ENCODE assay signal across 9 cellular contexts in the genomic region with DNA sequence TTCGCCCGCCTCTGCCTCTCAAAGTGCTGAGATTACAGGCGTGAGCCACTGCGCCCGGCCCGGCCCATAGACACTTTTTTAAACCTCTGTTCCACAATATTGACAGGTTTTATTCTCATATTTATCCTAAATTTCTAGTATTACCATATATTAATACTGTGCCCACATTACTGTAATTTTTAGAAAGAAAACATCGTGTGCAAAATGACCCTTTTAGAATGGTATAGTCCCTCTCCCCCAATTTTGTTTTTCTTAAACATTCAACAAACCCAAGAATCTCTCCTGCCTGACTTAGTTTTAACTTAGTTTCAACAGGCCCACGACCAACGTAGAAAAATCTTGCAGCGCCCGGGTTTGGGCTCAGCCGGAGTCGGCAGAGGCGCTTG. TPM values are rescaled to one million over a fixed set of nuclear protein-coding genes. Genes with fewer than 3 reads are reported as not detected.
A peak's percentile ranks its signal among the peaks of the same experiment; 100 is the strongest.
DNase-seq lines count a peak whose midpoint lies in the region; ATAC-seq, FAIRE-seq and TF ChIP-seq lines count a peak whose summit lies in the region.
"Had no signal": no experiment of that assay in that cellular context is flagged by ENCODE, and none has a peak within 500 bp of the region (broad histone marks: within the 10 kb centered on the region; RNA-seq: fewer than 3 reads in every experiment).

No MANE protein-coding gene starts in this region.

- peak overlapping the region; percentile 67 for H3K4me2 ChIP-seq in GM23248 (ENCODE audit: unreplicated experiment)
- H3K4me2 ChIP-seq in H1 (ENCODE audit: insufficient read depth in 1 of 2, low read depth in 2 of 2, low read length in 2 of 2), result peak overlapping the region; percentile 10 to 66; a peak in 3 of 4 replicates

- no peak overlapping the region for H4K91ac ChIP-seq in H1 (replicated peaks; ENCODE audit: insufficient read length, low read length)

- H3K4me3 ChIP-seq in GM23248, result peak overlapping the region; percentile 52
- peak overlapping the region in 1 of 4 experiments; percentile 49; a peak in 2 of 8 replicates for H3K4me3 ChIP-seq in H1 (ENCODE audit: extremely low read depth in 1 of 4, insufficient read depth in 2 of 4, low read depth in 3 of 4, low read length in 4 of 4)
- peak overlapping the region; percentile 56 for H3K4me3 ChIP-seq in psoas muscle

- H3K4me1 ChIP-seq in GM23248 (ENCODE audit: insufficient read depth) (peaks cover 12% of the 10 kb centered on the region; the same call in 1 of the 2 replicates), H1 (replicated peaks in 1 of 4; ENCODE audit: control insufficient read depth in 3 of 4, insufficient read depth in 4 of 4, low read length in 3 of 4) (peaks cover 7 to 18% (median 9%) of the 10 kb centered on the region in 4 experiments; a peak in 6 of 7 replicates), psoas muscle (peaks cover 4% of the 10 kb centered on the region)

- H3K9ac ChIP-seq in GM23248 (no peak overlapping the region), H1 (replicated peaks in 1 of 4; ENCODE audit: extremely low read depth in 1 of 4, low read depth in 3 of 4, low read length in 3 of 4) (no peak overlapping the region)

- H3K23ac ChIP-seq in H1 (ENCODE audit: insufficient read length), result no peak overlapping the region

- CTCF ChIA-PET in T-cell (lab: Charles Lee) (no interaction called here), H1 (lab: Charles Lee; ENCODE audit: partially characterized antibody) (interaction anchor here (0.6 to 19.7 kb wide), 12 partner anchors 14 to 586 kb away, joined by 3 to 283 read pairs (median 5); partner anchors contain the start of genes CDX2, GSX1, PDX1 and URAD)

- H4K20me1 ChIP-seq in GM23248 (ENCODE audit: insufficient read depth) (no peaks in the 10 kb centered on the region), H1 (replicated peaks in 1 of 2; ENCODE audit: control insufficient read depth in 1 of 2, insufficient read depth in 2 of 2, low read length in 2 of 2) (peaks cover 22 to 31% of the 10 kb centered on the region in 2 experiments)

- H3K9me3 ChIP-seq in GM23248 (ENCODE audit: low read depth) (no peaks in the 10 kb centered on the region), H1 (ENCODE audit: insufficient read depth in 2 of 2, low read depth in 1 of 2, low read length in 1 of 2) (no peaks in the 10 kb centered on the region; a peak in 1 of 4 replicates), psoas muscle (no peaks in the 10 kb centered on the region)

- in situ Hi-C loops in GM23248 (cut with MboI), result no loop called here
- in situ Hi-C loops in GM13977 (cut with MboI; ENCODE audit: low pct_unique_long_range_greater_than_20kb, low sequenced_read_pairs, unreplicated experiment), result no loop called here

- H4K5ac ChIP-seq in H1 (ENCODE audit: insufficient read length, low read depth, low read length), result no peak overlapping the region

- H3K27me3 ChIP-seq in GM23248 (replicated peaks; ENCODE audit: insufficient read depth) (peaks cover 95% of the 10 kb centered on the region), H1 (replicated peaks in 1 of 4; ENCODE audit: control insufficient read depth in 3 of 4, extremely low read depth in 1 of 4, insufficient read depth in 3 of 4, low read length in 3 of 4) (peaks cover 90 to 100% (median 97%) of the 10 kb centered on the region in 4 experiments), psoas muscle (ENCODE audit: insufficient read depth in 3 of 3, low read length in 2 of 3) (peaks cover 0 to 87% (median 23%) of the 10 kb centered on the region in 3 donors)

- no peaks in the 10 kb centered on the region for H3K79me1 ChIP-seq in H1 (ENCODE audit: low read depth, low read length)

- no peak overlapping the region for H2BK20ac ChIP-seq in H1 (ENCODE audit: low read length)

- no peaks in the 10 kb centered on the region for H3K79me2 ChIP-seq in GM23248 (ENCODE audit: insufficient read depth)
- no peaks in the 10 kb centered on the region for H3K79me2 ChIP-seq in H1 (ENCODE audit: control insufficient read depth in 1 of 2, insufficient read depth in 2 of 2, low read length in 2 of 2)

- H3K27me3 Mint-ChIP-seq in T-cell, result peaks cover 53 to 88% of the 10 kb centered on the region in 2 donors

- H3K4ac ChIP-seq in H1 (replicated peaks; ENCODE audit: insufficient read length, low read depth, low read length), result no peak overlapping the region

- POLR2A ChIA-PET in T-cell (lab: Charles Lee) (no interaction called here), H1 (lab: Charles Lee; ENCODE audit: partially characterized antibody) (interaction anchor here (0.7 to 2.8 kb wide), 5 partner anchors 9 to 358 kb away, joined by 3 to 16 read pairs (median 3); partner anchors contain the start of gene CDX2)

- H3K9me2 ChIP-seq in GM23248 (ENCODE audit: insufficient read depth), result no peaks in the 10 kb centered on the region

- no peak overlapping the region for H2BK120ac ChIP-seq in H1 (replicated peaks; ENCODE audit: low read depth, low read length)

- no peak overlapping the region for H3K18ac ChIP-seq in H1 (ENCODE audit: extremely low read depth, low read length)

- H3K9me3 Mint-ChIP-seq in T-cell, result no peaks in the 10 kb centered on the region

- intact Hi-C loops in psoas muscle (cut with DNase I), result no loop called here

- TF ChIP-seq POLR2A in H1 (IDR thresholded peaks at IDR 0.05; ENCODE audit: control extremely low read depth in 1 of 2, low read depth in 2 of 2, low read length in 2 of 2), result no peak

- 19 to 21% methylated on average over 14 of the region's 14 CpGs for WGBS in GM23248 (ENCODE audit: low coverage in 1 of 2, low lambda C conversion rate in 2 of 2, missing lambda C conversion rate in 2 of 2), 2 experiments
- WGBS in H1 (ENCODE audit: extremely low coverage in 1 of 2, insufficient coverage in 1 of 2, insufficient read length in 1 of 2, insufficient replicate concordance in 2 of 2, low coverage in 1 of 2, low lambda C conversion rate in 2 of 2, missing lambda C conversion rate in 1 of 2), 2 experiments, result 22% methylated on average over 14 of the region's 14 CpGs; no CpG with 5 or more reads in 1 of the 2 experiments
- 24 to 30% (median 28%) methylated on average over 14 of the region's 14 CpGs for WGBS in psoas muscle, 3 donors

- H3K23me2 ChIP-seq in H1 (ENCODE audit: low read depth, low read length), result peaks cover 4% of the 10 kb centered on the region; the same call in 1 of the 2 replicates

- no peaks in the 10 kb centered on the region for H3F3A ChIP-seq in GM23248 (ENCODE audit: insufficient read depth)

- H3K27ac Mint-ChIP-seq in T-cell, result no peak overlapping the region

- no peak overlapping the region for H2BK12ac ChIP-seq in H1 (ENCODE audit: low read depth, low read length)

- no peak overlapping the region for H3K56ac ChIP-seq in H1 (replicated peaks; ENCODE audit: insufficient read length, low read depth, low read length)

- ATAC-seq in T-cell (replicated peaks in 1 of 4), result no peak
- ATAC-seq in psoas muscle, result no peak

- no peak for TF ChIP-seq RAD21 in H1 (IDR thresholded peaks at IDR 0.05 in 1 of 2, conservative IDR thresholded peaks at IDR 0.05 in 1 of 2; ENCODE audit: low read depth in 2 of 2, low read length in 2 of 2)

- TF ChIP-seq EP300 in H1 (IDR thresholded peaks at IDR 0.05; ENCODE audit: borderline replicate concordance in 1 of 2, low read depth in 2 of 2, low read length in 2 of 2), result no peak

- DNase-seq in GM23248, result no peak
- no peak for DNase-seq in T-cell
- DNase-seq in H1 (ENCODE audit: low read depth in 1 of 2, low spot score in 2 of 2), result no peak
- DNase-seq in psoas muscle, result no peak
- no peak for DNase-seq in cerebellar nuclear complex (lab: John Stamatoyannopoulos, UW)
- DNase-seq in AML-193 (lab: John Stamatoyannopoulos, UW), result no peak
- DNase-seq in GM13977 (ENCODE audit: low spot score), result no peak
- DNase-seq in HK-2 (ENCODE audit: unreplicated experiment), result no peak
- DNase-seq: GOT3 had no signal

- peak overlapping the region; percentile 61 for H2AFZ ChIP-seq in GM23248
- no peak overlapping the region for H2AFZ ChIP-seq in H1 (ENCODE audit: low read length)

- FAIRE-seq in H1 (lab: Jason Lieb, UNC), result no peak

- H2BK15ac ChIP-seq in H1 (ENCODE audit: low read length), result no peak overlapping the region

- H2AK5ac ChIP-seq in H1 (ENCODE audit: low read depth, low read length), result no peak overlapping the region

- H3K14ac ChIP-seq in H1 (ENCODE audit: insufficient read length), result no peak overlapping the region

- H3K36me3 Mint-ChIP-seq in T-cell, result no peaks in the 10 kb centered on the region

- H3K4me1 Mint-ChIP-seq in T-cell, result peaks cover 0 to 20% (median 15%) of the 10 kb centered on the region in 3 donors

- H3K36me3 ChIP-seq in GM23248 (ENCODE audit: low read depth) (no peaks in the 10 kb centered on the region), H1 (ENCODE audit: control insufficient read depth in 2 of 4, insufficient read depth in 4 of 4, low read length in 3 of 4) (no peaks in the 10 kb centered on the region; a peak in 1 of 8 replicates), psoas muscle (ENCODE audit: insufficient read depth in 1 of 2, low read depth in 1 of 2) (no peaks in the 10 kb centered on the region)

- no peak overlapping the region for H2BK5ac ChIP-seq in H1 (ENCODE audit: low read depth, low read length)

- H3K4me3 Mint-ChIP-seq in T-cell, result peak overlapping the region; percentile 0 to 56 (median 41)

- no peak overlapping the region for H3K27ac ChIP-seq in GM23248
- H3K27ac ChIP-seq in H1 (ENCODE audit: low read depth, low read length), result no peak overlapping the region
- H3K27ac ChIP-seq in psoas muscle, result no peak overlapping the region

- no peak overlapping the region for H4K8ac ChIP-seq in H1 (ENCODE audit: extremely low read depth, insufficient read depth, low read length)

- TF ChIP-seq CTCF in H1 (IDR thresholded peaks at IDR 0.05; ENCODE audit: control extremely low read depth in 1 of 3, insufficient read depth in 1 of 3, low read depth in 1 of 3, low read length in 3 of 3) (no peak), psoas muscle (IDR thresholded peaks at IDR 0.05) (no peak), GM13977 (IDR thresholded peaks at IDR 0.05; ENCODE audit: extremely low read depth, insufficient read depth, missing control alignments) (no peak)

RNA-seq across cellular contexts. Expression of gene CDX2, which starts 9.1 kb away (rescaled TPM):
- not detected in 2 replicates for total RNA-seq in GM23248 (2014; rRNA removed; shearing (Covaris generic))
- polyA plus RNA-seq in GM23248 (2016; fragmentation: Nextera tagmentation; extraction: Ambion mirVana) (not detected in 2 replicates), H1 (2011; rRNA removed) (not detected in 2 replicates), psoas muscle (under 1 TPM in 1 of 3 donors, not detected in 2; 0.03 TPM)
- total RNA-seq in T-cell (under 1 TPM in 2 of 5 donors, not detected in 3; 0.09 to 0.35 TPM), psoas muscle (not detected)
- 0.09 TPM in 1 of 2 replicates, not detected in the other for total RNA-seq in H1 (2021; fragmentation: NEBNext Ultra II Directional; extraction: Animal tissue kit (Norgen Biotek cat#: 25700))
- polyA plus RNA-seq in H1 (2011; cell fraction: cytosol; rRNA removed), result not detected
- 0.03 TPM for polyA plus RNA-seq in H1 (2011; cell fraction: nucleus; rRNA removed)
- polyA plus RNA-seq in H1 (2012, experiment 1 of 2), result 0.04 to 0.08 TPM (median 0.05 TPM) in 3 of 4 replicates, not detected in the other
- 0.13 TPM for polyA plus RNA-seq in H1 (2012, experiment 2 of 2)
- 0.06 TPM for polyA plus RNA-seq in H1 (2013, experiment 1 of 2)
- 0.17 TPM for polyA plus RNA-seq in H1 (2013, experiment 2 of 2)
- 0.06 TPM in 1 of 2 replicates, not detected in the other for polyA minus RNA-seq in H1 (2011; rRNA and poly(A)+ RNA removed)
- not detected for polyA minus RNA-seq in H1 (2011; cell fraction: cytosol; rRNA and poly(A)+ RNA removed)
- polyA minus RNA-seq in H1 (2011; cell fraction: nucleus; rRNA and poly(A)+ RNA removed), result not detected

RNA-seq across cellular contexts. Expression of gene URAD, which starts 28.5 kb away (rescaled TPM):
- total RNA-seq in GM23248 (2014; rRNA removed; shearing (Covaris generic)), result not detected in 2 replicates
- not detected in 2 replicates for polyA plus RNA-seq in GM23248 (2016; fragmentation: Nextera tagmentation; extraction: Ambion mirVana)
- total RNA-seq in T-cell, result not detected
- total RNA-seq in H1 (2021; fragmentation: NEBNext Ultra II Directional; extraction: Animal tissue kit (Norgen Biotek cat#: 25700)), result not detected in 2 replicates
- polyA plus RNA-seq in H1 (2011; rRNA removed), result not detected in 2 replicates
- not detected for polyA plus RNA-seq in H1 (2011; cell fraction: cytosol; rRNA removed)
- not detected for polyA plus RNA-seq in H1 (2011; cell fraction: nucleus; rRNA removed)
- polyA plus RNA-seq in H1 (2012, experiment 1 of 2), result not detected in 4 replicates
- polyA plus RNA-seq in H1 (2012, experiment 2 of 2), result not detected
- polyA plus RNA-seq in H1 (2013, experiment 1 of 2), result not detected
- not detected for polyA plus RNA-seq in H1 (2013, experiment 2 of 2)
- not detected in 2 replicates for polyA minus RNA-seq in H1 (2011; rRNA and poly(A)+ RNA removed)
- polyA minus RNA-seq in H1 (2011; cell fraction: cytosol; rRNA and poly(A)+ RNA removed), result not detected
- not detected for polyA minus RNA-seq in H1 (2011; cell fraction: nucleus; rRNA and poly(A)+ RNA removed)
- total RNA-seq in psoas muscle, result not detected
- not detected for polyA plus RNA-seq in psoas muscle

RNA-seq across cellular contexts. Expression of gene PDX1, which starts 40.2 kb away (rescaled TPM):
- not detected in 2 replicates for total RNA-seq in GM23248 (2014; rRNA removed; shearing (Covaris generic))
- polyA plus RNA-seq in GM23248 (2016; fragmentation: Nextera tagmentation; extraction: Ambion mirVana), result not detected in 2 replicates
- not detected for total RNA-seq in T-cell
- total RNA-seq in H1 (2021; fragmentation: NEBNext Ultra II Directional; extraction: Animal tissue kit (Norgen Biotek cat#: 25700)), result not detected in 2 replicates
- polyA plus RNA-seq in H1 (2011; rRNA removed), result not detected in 2 replicates
- polyA plus RNA-seq in H1 (2011; cell fraction: cytosol; rRNA removed), result not detected
- polyA plus RNA-seq in H1 (2011; cell fraction: nucleus; rRNA removed), result not detected
- polyA plus RNA-seq in H1 (2012, experiment 1 of 2), result not detected in 4 replicates
- not detected for polyA plus RNA-seq in H1 (2012, experiment 2 of 2)
- polyA plus RNA-seq in H1 (2013, experiment 1 of 2), result not detected
- not detected for polyA plus RNA-seq in H1 (2013, experiment 2 of 2)
- not detected in 2 replicates for polyA minus RNA-seq in H1 (2011; rRNA and poly(A)+ RNA removed)
- polyA minus RNA-seq in H1 (2011; cell fraction: cytosol; rRNA and poly(A)+ RNA removed), result not detected
- polyA minus RNA-seq in H1 (2011; cell fraction: nucleus; rRNA and poly(A)+ RNA removed), result not detected
- not detected for total RNA-seq in psoas muscle
- polyA plus RNA-seq in psoas muscle, result not detected
